ENCODE assay signal across 1 cellular context in the genomic region with DNA sequence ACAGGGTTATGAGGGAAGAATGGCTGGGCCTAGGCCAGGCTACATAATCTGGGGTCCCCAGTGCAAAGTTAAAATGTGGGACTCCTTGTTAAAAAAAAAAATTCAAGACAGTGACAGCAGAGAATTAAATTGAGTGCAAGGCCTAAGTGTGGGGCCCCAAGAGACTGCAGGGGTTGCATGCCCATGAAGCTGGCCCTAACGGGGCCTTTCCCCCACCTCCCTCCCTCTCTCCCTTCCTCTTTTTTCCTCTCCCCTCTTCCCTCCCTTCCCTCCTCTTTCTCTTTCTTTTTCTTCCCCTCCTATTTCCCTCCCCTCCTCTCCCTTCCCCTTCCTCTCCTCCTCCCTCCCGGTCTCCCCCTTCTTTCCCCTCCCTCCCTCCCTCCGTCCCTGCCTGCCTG.
TF ChIP-seq lines count a peak whose summit lies in the region.

No MANE protein-coding gene starts in this region.

TF ChIP-seq in HepG2, 621 proteins besides CTCF, POLR2A, EP300 and RAD21:
- TF ChIP-seq HNRNPK (IDR thresholded peaks at IDR 0.05; ENCODE audit: low read depth, low read length, poor library complexity, severe bottlenecking) (peak; percentile 55), PCBP1 (IDR thresholded peaks at IDR 0.05; ENCODE audit: borderline replicate concordance, low read depth, low read length) (0 out of 2 replicates have a peak, but pooled peaks have one; percentile 56), ZNF850 (CRISPR knock-in tag; conservative IDR thresholded peaks at IDR 0.05) (no peak)
TF ChIP-seq in HepG2: peak in this region for 2.
